ENCODE assay signal across 22 cellular contexts in the genomic region with DNA sequence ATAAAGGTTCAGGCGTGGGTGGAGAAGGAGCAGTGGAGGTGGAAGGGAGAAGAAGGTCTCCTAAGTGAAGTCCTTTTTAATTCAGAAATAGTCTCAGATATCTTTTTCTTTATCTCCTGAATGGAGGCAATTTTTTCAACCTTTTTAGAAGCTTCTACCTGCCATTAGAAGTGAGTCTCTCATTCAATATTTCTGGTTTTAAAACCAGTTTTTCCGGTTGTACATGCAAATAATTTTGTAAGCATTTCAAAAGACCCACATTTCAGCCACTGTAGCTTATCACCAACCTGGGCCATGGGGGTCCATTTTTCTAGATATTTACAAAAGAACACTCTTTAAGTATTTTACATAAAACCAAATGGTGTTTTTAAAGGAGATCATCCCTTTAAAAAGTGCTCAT.
"Had no signal": no experiment of that assay in that cellular context is flagged by ENCODE, and none has a peak within 500 bp of the region (broad histone marks: within the 10 kb centered on the region; RNA-seq: fewer than 3 reads in every experiment).

No MANE protein-coding gene starts in this region.

- H3K27ac Mint-ChIP-seq: endodermal cell; natural killer cell; stimulated activated naive B cell treated with anti-CD40 and anti-IgM and Interleukin-4, amounts not matched to agents 10 μg/mL and 1 μg/mL and 100 μg/mL, for 72 hours had no signal

- H3K4me3 Mint-ChIP-seq: endodermal cell; natural killer cell; neural crest cell; stimulated activated naive B cell treated with anti-CD40 and anti-IgM and Interleukin-4, amounts not matched to agents 10 μg/mL and 1 μg/mL and 100 μg/mL, for 72 hours; stimulated activated naive CD8-positive, alpha-beta T cell treated with anti-CD3 and anti-CD28 coated beads, Interleukin-15, amount 100 ng/mL, for 72 hours had no signal

- H3K27ac ChIP-seq: foreskin keratinocyte, spleen, testis, tibial nerve, upper lobe of right lung, vagina had no signal

- H3K4me1 ChIP-seq: foreskin keratinocyte, spleen, testis, tibial nerve, upper lobe of right lung, vagina had no signal

- ATAC-seq: foreskin keratinocyte; left cardiac atrium; mucosa of descending colon; natural killer cell; sciatic nerve; stimulated activated naive B cell treated with anti-CD40 and anti-IgM and Interleukin-4, amounts not matched to agents 10 μg/mL and 1 μg/mL and 100 μg/mL, for 72 hours; stimulated activated naive CD8-positive, alpha-beta T cell treated with anti-CD3 and anti-CD28 coated beads, Interleukin-15, amount 100 ng/mL, for 72 hours; upper lobe of right lung had no signal

- H3K4me1 Mint-ChIP-seq: natural killer cell; neural crest cell; stimulated activated naive B cell treated with anti-CD40 and anti-IgM and Interleukin-4, amounts not matched to agents 10 μg/mL and 1 μg/mL and 100 μg/mL, for 72 hours; stimulated activated naive CD8-positive, alpha-beta T cell treated with anti-CD3 and anti-CD28 coated beads, Interleukin-15, amount 100 ng/mL, for 72 hours had no signal

- H3K36me3 Mint-ChIP-seq: stimulated activated naive B cell treated with anti-CD40 and anti-IgM and Interleukin-4, amounts not matched to agents 10 μg/mL and 1 μg/mL and 100 μg/mL, for 72 hours had no signal

- H3K27me3 Mint-ChIP-seq: stimulated activated naive B cell treated with anti-CD40 and anti-IgM and Interleukin-4, amounts not matched to agents 10 μg/mL and 1 μg/mL and 100 μg/mL, for 72 hours; stimulated activated naive CD8-positive, alpha-beta T cell treated with anti-CD3 and anti-CD28 coated beads, Interleukin-15, amount 100 ng/mL, for 72 hours had no signal

- H3K36me3 ChIP-seq: spleen, tibial nerve, upper lobe of right lung, vagina had no signal

- H3K4me3 ChIP-seq: hepatocyte, mucosa of descending colon, spleen, testis, tibial nerve, upper lobe of right lung, vagina had no signal

- H2AFZ ChIP-seq: hepatocyte had no signal

- H3K4me2 ChIP-seq: hepatocyte had no signal

- H3K27me3 ChIP-seq: foreskin keratinocyte, hepatocyte, spleen, testis, tibial nerve, upper lobe of right lung, vagina had no signal

- DNase-seq: effector CD4-positive, alpha-beta T cell; endodermal cell; erythroblast; kidney; left cardiac atrium; mucosa of descending colon; natural killer cell; posterior cingulate gyrus; spleen; stimulated activated CD4-positive, alpha-beta T cell treated with anti-CD3 and anti-CD28 coated beads, Interleukin-15, amount 100 ng/mL, for 24 hours; stimulated activated CD4-positive, alpha-beta T cell treated with anti-CD3 and anti-CD28 coated beads, Interleukin-1b, Interleukin-23, amount 100 ng/mL, for 48 hours; stimulated activated CD4-positive, alpha-beta T cell treated with anti-CD3 and anti-CD28 coated beads, Interleukin-4, amount 100 ng/mL, for 24 hours; stimulated activated naive B cell treated with anti-CD40 and anti-IgM and Interleukin-4, amounts not matched to agents 10 μg/mL and 1 μg/mL and 100 μg/mL, for 72 hours; stimulated activated naive CD8-positive, alpha-beta T cell treated with anti-CD3 and anti-CD28 coated beads, Interleukin-15, amount 100 ng/mL, for 72 hours; testis; upper lobe of right lung had no signal

- H3K9me3 ChIP-seq: mucosa of descending colon, testis, tibial nerve, upper lobe of right lung, vagina had no signal

- H3K79me2 ChIP-seq: hepatocyte had no signal
